ENCODE assay signal across 29 cellular contexts in genomic region chr2:118380915-118381653, GRCh38.
"Had no signal": no experiment of that assay in that cellular context is flagged by ENCODE, and none has a peak within 500 bp of the region (broad histone marks: within the 10 kb centered on the region; RNA-seq: fewer than 3 reads in every experiment).

No MANE protein-coding gene starts in this region.

- H3K4me3 ChIP-seq: cardiac muscle cell, MG63 had no signal

- H3K27me3 ChIP-seq: cardiac muscle cell, MG63 had no signal

- ATAC-seq: activated T-helper 17 cell treated with anti-CD3 and anti-CD28 coated beads, Interleukin-2, amount 50 U/mL, for 72 hours; Panc1; Right ventricle myocardium inferior had no signal

- DNase-seq: activated B cell treated with CpG ODN at 0.5 μM for 24 hours; activated CD4-positive, alpha-beta memory T cell treated with anti-CD3 and anti-CD28 coated beads for 36 hours; activated CD4-positive, alpha-beta T cell treated with anti-CD3 and anti-CD28 coated beads for 1 hour; activated CD4-positive, alpha-beta T cell treated with anti-CD3 and anti-CD28 coated beads, Interleukin-2, amount 10 ng/mL, durations not matched to agents 7 days and 5 days; activated gamma-delta T cell treated with Interleukin-2 at 50 U/mL for 16 hours; activated naive CD4-positive, alpha-beta T cell treated with anti-CD3 and anti-CD28 coated beads, Interleukin-2, amount 10 ng/mL, durations not matched to agents 7 days and 5 days; activated naive CD8-positive, alpha-beta T cell treated with anti-CD3 and anti-CD28 coated beads for 36 hours; activated T-cell treated with anti-CD3 and anti-CD28 coated beads for 4 hours; activated T-cell treated with anti-CD3 and anti-CD28 coated beads, Interleukin-2, amount 50 U/mL, for 48 hours; MG63; MV-4-11; NCI-H1092 treated with DMSO at 0.1 percent for 48 hours; NCI-H1417 treated with DMSO at 0.1 percent for 48 hours; NCI-H1694; NCI-H2029; NCI-H2107; NCI-H2171 treated with DMSO at 0.1 percent for 48 hours; NCI-H226; NCI-H526; NK-92 treated with Interleukin-12 subunit alpha and Interleukin-12 subunit beta, amount 100 ng/mL, for 24 hours; OCI-M1; RPMI8226; SK-N-SH; SW 1271 had no signal

- H3K27ac ChIP-seq: cardiac muscle cell, KMS-11 had no signal
